In genomic region chr6:20352346-20352745, GRCh38 we compare ENCODE assay signal across 22 cellular contexts.
"Had no signal": no experiment of that assay in that cellular context is flagged by ENCODE, and none has a peak within 500 bp of the region (broad histone marks: within the 10 kb centered on the region; RNA-seq: fewer than 3 reads in every experiment).

No MANE protein-coding gene starts in this region.

- H3K9me3 ChIP-seq: mucosa of descending colon, prostate gland had no signal

- H3K4me1 ChIP-seq: prostate gland, right atrium auricular region, tibial nerve had no signal

- H3K27ac Mint-ChIP-seq: activated CD8-positive, alpha-beta memory T cell treated with anti-CD3 and anti-CD28 coated beads, Interleukin-2, amount 10 ng/mL, durations not matched to agents 7 days and 5 days; brain; stimulated activated memory B cell treated with anti-CD40 and anti-IgM and Interleukin-4, amounts not matched to agents 10 μg/mL and 1 μg/mL and 100 μg/mL, for 72 hours had no signal

- H3K27ac ChIP-seq: dorsolateral prefrontal cortex, epithelial cell of prostate, hepatocyte, prostate gland, right atrium auricular region, skin epidermis, tibial nerve had no signal

- ATAC-seq: activated CD4-positive, CD25-positive, alpha-beta regulatory T cell treated with anti-CD3 and anti-CD28 coated beads, Interleukin-2, amount 50 U/mL, for 24 hours; activated CD8-positive, alpha-beta memory T cell treated with anti-CD3 and anti-CD28 coated beads, Interleukin-2, amount 10 ng/mL, durations not matched to agents 7 days and 5 days; left cardiac atrium; mucosa of descending colon; stimulated activated memory B cell treated with anti-CD40 and anti-IgM and Interleukin-4, amounts not matched to agents 10 μg/mL and 1 μg/mL and 100 μg/mL, for 72 hours had no signal

- H3K27me3 Mint-ChIP-seq: activated CD8-positive, alpha-beta memory T cell treated with anti-CD3 and anti-CD28 coated beads, Interleukin-2, amount 10 ng/mL, durations not matched to agents 7 days and 5 days had no signal

- H3K4me1 Mint-ChIP-seq: brain; naive B cell; stimulated activated memory B cell treated with anti-CD40 and anti-IgM and Interleukin-4, amounts not matched to agents 10 μg/mL and 1 μg/mL and 100 μg/mL, for 72 hours had no signal

- H3K27me3 ChIP-seq: dorsolateral prefrontal cortex, hepatocyte, right atrium auricular region, tibial nerve had no signal

- H3K36me3 ChIP-seq: prostate gland, right atrium auricular region, tibial nerve had no signal

- H3K4me3 ChIP-seq: dorsolateral prefrontal cortex, hepatocyte, mucosa of descending colon, prostate gland, right atrium auricular region, skin epidermis, tibial nerve had no signal

- H3K4me3 Mint-ChIP-seq: activated CD8-positive, alpha-beta memory T cell treated with anti-CD3 and anti-CD28 coated beads, Interleukin-2, amount 10 ng/mL, durations not matched to agents 7 days and 5 days; brain; naive B cell; stimulated activated memory B cell treated with anti-CD40 and anti-IgM and Interleukin-4, amounts not matched to agents 10 μg/mL and 1 μg/mL and 100 μg/mL, for 72 hours had no signal

- DNase-seq: activated CD8-positive, alpha-beta memory T cell treated with anti-CD3 and anti-CD28 coated beads, Interleukin-2, amount 10 ng/mL, durations not matched to agents 7 days and 5 days; activated gamma-delta T cell treated with Interleukin-2 at 50 U/mL for 16 hours; anterior cingulate cortex; caudate nucleus; dorsolateral prefrontal cortex; foreskin fibroblast; left cardiac atrium; mesenchymal stem cell; mucosa of descending colon; naive B cell; stimulated activated CD4-positive, alpha-beta T cell treated with anti-CD3 and anti-CD28 coated beads, Interleukin-2, amount 100 ng/mL, for 48 hours; substantia nigra; T-helper 1 cell had no signal

- H3K36me3 Mint-ChIP-seq: brain; naive B cell; stimulated activated memory B cell treated with anti-CD40 and anti-IgM and Interleukin-4, amounts not matched to agents 10 μg/mL and 1 μg/mL and 100 μg/mL, for 72 hours had no signal
